1 cellular context compared by ENCODE assay signal in the genomic region with DNA sequence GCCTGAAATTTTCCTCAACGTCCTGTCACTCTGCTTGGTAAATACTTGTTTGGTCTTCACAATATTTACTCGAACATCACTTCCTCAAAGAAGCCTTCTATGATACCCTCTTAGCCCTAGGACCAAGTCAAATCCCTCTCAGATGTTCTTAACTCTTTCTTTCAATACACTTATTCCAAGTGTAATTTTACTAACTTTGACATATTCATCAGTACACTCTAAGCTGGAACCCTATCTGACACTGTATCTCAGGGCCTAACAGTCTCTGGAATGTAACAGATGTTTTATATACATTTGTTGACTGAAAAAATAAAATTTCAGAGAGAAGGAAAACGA.
TF ChIP-seq lines count a peak whose summit lies in the region.

No MANE protein-coding gene starts in this region.

TF ChIP-seq in SK-N-SH treated with all-trans-retinoic acid at 6 μM for 48 hours, 23 proteins besides CTCF, POLR2A, EP300 and RAD21 (continued from another document):
- TF ChIP-seq, protein P1, sequence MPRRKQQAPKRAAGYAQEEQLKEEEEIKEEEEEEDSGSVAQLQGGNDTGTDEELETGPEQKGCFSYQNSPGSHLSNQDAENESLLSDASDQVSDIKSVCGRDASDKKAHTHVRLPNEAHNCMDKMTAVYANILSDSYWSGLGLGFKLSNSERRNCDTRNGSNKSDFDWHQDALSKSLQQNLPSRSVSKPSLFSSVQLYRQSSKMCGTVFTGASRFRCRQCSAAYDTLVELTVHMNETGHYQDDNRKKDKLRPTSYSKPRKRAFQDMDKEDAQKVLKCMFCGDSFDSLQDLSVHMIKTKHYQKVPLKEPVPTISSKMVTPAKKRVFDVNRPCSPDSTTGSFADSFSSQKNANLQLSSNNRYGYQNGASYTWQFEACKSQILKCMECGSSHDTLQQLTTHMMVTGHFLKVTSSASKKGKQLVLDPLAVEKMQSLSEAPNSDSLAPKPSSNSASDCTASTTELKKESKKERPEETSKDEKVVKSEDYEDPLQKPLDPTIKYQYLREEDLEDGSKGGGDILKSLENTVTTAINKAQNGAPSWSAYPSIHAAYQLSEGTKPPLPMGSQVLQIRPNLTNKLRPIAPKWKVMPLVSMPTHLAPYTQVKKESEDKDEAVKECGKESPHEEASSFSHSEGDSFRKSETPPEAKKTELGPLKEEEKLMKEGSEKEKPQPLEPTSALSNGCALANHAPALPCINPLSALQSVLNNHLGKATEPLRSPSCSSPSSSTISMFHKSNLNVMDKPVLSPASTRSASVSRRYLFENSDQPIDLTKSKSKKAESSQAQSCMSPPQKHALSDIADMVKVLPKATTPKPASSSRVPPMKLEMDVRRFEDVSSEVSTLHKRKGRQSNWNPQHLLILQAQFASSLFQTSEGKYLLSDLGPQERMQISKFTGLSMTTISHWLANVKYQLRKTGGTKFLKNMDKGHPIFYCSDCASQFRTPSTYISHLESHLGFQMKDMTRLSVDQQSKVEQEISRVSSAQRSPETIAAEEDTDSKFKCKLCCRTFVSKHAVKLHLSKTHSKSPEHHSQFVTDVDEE (CRISPR knock-in tag; IDR thresholded peaks at IDR 0.05), result no peak
- TF ChIP-seq, protein P2, sequence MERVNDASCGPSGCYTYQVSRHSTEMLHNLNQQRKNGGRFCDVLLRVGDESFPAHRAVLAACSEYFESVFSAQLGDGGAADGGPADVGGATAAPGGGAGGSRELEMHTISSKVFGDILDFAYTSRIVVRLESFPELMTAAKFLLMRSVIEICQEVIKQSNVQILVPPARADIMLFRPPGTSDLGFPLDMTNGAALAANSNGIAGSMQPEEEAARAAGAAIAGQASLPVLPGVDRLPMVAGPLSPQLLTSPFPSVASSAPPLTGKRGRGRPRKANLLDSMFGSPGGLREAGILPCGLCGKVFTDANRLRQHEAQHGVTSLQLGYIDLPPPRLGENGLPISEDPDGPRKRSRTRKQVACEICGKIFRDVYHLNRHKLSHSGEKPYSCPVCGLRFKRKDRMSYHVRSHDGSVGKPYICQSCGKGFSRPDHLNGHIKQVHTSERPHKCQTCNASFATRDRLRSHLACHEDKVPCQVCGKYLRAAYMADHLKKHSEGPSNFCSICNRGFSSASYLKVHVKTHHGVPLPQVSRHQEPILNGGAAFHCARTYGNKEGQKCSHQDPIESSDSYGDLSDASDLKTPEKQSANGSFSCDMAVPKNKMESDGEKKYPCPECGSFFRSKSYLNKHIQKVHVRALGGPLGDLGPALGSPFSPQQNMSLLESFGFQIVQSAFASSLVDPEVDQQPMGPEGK (CRISPR knock-in tag; IDR thresholded peaks at IDR 0.05; ENCODE audit: borderline replicate concordance), result no peak
- TF ChIP-seq SNAI2 (CRISPR knock-in tag; IDR thresholded peaks at IDR 0.05), result no peak
- no peak for TF ChIP-seq ZFP3 (CRISPR knock-in tag; IDR thresholded peaks at IDR 0.05)
- TF ChIP-seq, protein P3, sequence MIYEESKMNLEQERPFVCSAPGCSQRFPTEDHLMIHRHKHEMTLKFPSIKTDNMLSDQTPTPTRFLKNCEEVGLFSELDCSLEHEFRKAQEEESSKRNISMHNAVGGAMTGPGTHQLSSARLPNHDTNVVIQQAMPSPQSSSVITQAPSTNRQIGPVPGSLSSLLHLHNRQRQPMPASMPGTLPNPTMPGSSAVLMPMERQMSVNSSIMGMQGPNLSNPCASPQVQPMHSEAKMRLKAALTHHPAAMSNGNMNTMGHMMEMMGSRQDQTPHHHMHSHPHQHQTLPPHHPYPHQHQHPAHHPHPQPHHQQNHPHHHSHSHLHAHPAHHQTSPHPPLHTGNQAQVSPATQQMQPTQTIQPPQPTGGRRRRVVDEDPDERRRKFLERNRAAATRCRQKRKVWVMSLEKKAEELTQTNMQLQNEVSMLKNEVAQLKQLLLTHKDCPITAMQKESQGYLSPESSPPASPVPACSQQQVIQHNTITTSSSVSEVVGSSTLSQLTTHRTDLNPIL (CRISPR knock-in tag; IDR thresholded peaks at IDR 0.05; ENCODE audit: low read depth), result no peak
- no peak for TF ChIP-seq OSR1 (CRISPR knock-in tag; IDR thresholded peaks at IDR 0.05)
